In genomic region chr7:142793156-142793555, GRCh38 we compare ENCODE assay signal across 18 cellular contexts. TPM values are rescaled to one million over a fixed set of nuclear protein-coding genes. Genes with fewer than 3 reads are reported as not detected.
DNase-seq lines count a peak whose midpoint lies in the region; FAIRE-seq and TF ChIP-seq lines count a peak whose summit lies in the region.
"Had no signal": no experiment of that assay in that cellular context is flagged by ENCODE, and none has a peak within 500 bp of the region (broad histone marks: within the 10 kb centered on the region; RNA-seq: fewer than 3 reads in every experiment).

No MANE protein-coding gene starts in this region.

- intact Hi-C loops in dorsolateral prefrontal cortex (cut with DNase I) (no loop called here), thyroid gland (cut with DNase I) (loop anchor here (10.0 kb wide), 1 partner anchor 168 kb away; no protein-coding TSS in a partner anchor)

- H3K36me3 ChIP-seq in thyroid gland: no peaks in the 10 kb centered on the region

- peak overlapping the region; percentile 98 for H3K4me3 Mint-ChIP-seq in activated naive CD4-positive, alpha-beta T cell treated with anti-CD3 and anti-CD28 coated beads, Interleukin-2, amount 50 U/mL, for 24 hours
- peak overlapping the region; percentile 93 for H3K4me3 Mint-ChIP-seq in activated CD4-positive, alpha-beta memory T cell treated with anti-CD3 and anti-CD28 coated beads, Interleukin-2, amount 10 ng/mL, durations not matched to agents 7 days and 5 days
- H3K4me3 Mint-ChIP-seq: brain had no signal

- H3K9me3 ChIP-seq in thyroid gland: no peaks in the 10 kb centered on the region

- peaks cover 14 to 17% of the 10 kb centered on the region in 2 donors for H3K4me1 ChIP-seq in thyroid gland

- no peaks in the 10 kb centered on the region for H3K27me3 Mint-ChIP-seq in activated naive CD4-positive, alpha-beta T cell treated with anti-CD3 and anti-CD28 coated beads, Interleukin-2, amount 50 U/mL, for 24 hours
- no peaks in the 10 kb centered on the region for H3K27me3 Mint-ChIP-seq in activated CD4-positive, alpha-beta memory T cell treated with anti-CD3 and anti-CD28 coated beads, Interleukin-2, amount 10 ng/mL, durations not matched to agents 7 days and 5 days

- TF ChIP-seq POLR2A in thyroid gland (IDR thresholded peaks at IDR 0.05): no peak

- peaks cover 44% of the 10 kb centered on the region for H3K36me3 Mint-ChIP-seq in activated naive CD4-positive, alpha-beta T cell treated with anti-CD3 and anti-CD28 coated beads, Interleukin-2, amount 50 U/mL, for 24 hours
- peaks cover 83% of the 10 kb centered on the region for H3K36me3 Mint-ChIP-seq in activated CD4-positive, alpha-beta memory T cell treated with anti-CD3 and anti-CD28 coated beads, Interleukin-2, amount 10 ng/mL, durations not matched to agents 7 days and 5 days (ENCODE audit: low read depth)
- H3K36me3 Mint-ChIP-seq: brain had no signal

- POLR2A ChIA-PET in activated CD4-positive, alpha-beta memory T cell treated with anti-CD3 and anti-CD28 coated beads, Interleukin-2, amount 10 ng/mL, durations not matched to agents 7 days and 5 days (lab: Charles Lee): interaction anchor here (1.1 to 21.1 kb wide), 2 partner anchors 14 to 79 kb away, joined by 4 to 2273 read pairs; no protein-coding TSS in a partner anchor

- DNase-seq in activated naive CD4-positive, alpha-beta T cell (lab: John Stamatoyannopoulos, UW): no peak
- DNase-seq in activated CD4-positive, alpha-beta memory T cell treated with anti-CD3 and anti-CD28 coated beads, Interleukin-2, amount 10 ng/mL, durations not matched to agents 7 days and 5 days: no peak
- DNase-seq in choroid plexus epithelial cell (ENCODE audit: low read depth) (peak; percentile 57), urothelium cell line (ENCODE audit: low spot score) (peak; percentile 66), NCI-H2171 treated with DMSO at 0.1 percent for 48 hours (lab: John Stamatoyannopoulos, UW) (no peak), dorsolateral prefrontal cortex (no peak), thyroid gland (no peak)
- DNase-seq: left cardiac atrium; NCI-H1092 treated with DMSO at 0.1 percent for 48 hours; NCI-H2107; NCI-H774; small intestine; stimulated activated naive CD4-positive, alpha-beta T cell treated with Interleukin-2 at 50 U/mL for 16 hours had no signal

- no peaks in the 10 kb centered on the region for H3K9me3 Mint-ChIP-seq in activated naive CD4-positive, alpha-beta T cell treated with anti-CD3 and anti-CD28 coated beads, Interleukin-2, amount 50 U/mL, for 24 hours
- H3K9me3 Mint-ChIP-seq in activated CD4-positive, alpha-beta memory T cell treated with anti-CD3 and anti-CD28 coated beads, Interleukin-2, amount 10 ng/mL, durations not matched to agents 7 days and 5 days: no peaks in the 10 kb centered on the region
- H3K9me3 Mint-ChIP-seq: brain had no signal

- H3K27ac ChIP-seq in dorsolateral prefrontal cortex (no peak overlapping the region), thyroid gland (no peak overlapping the region)
- H3K27ac ChIP-seq: hepatocyte had no signal

- H3K27me3 ChIP-seq in dorsolateral prefrontal cortex (peaks cover 0 to 50% (median 21%) of the 10 kb centered on the region in 45 donors), thyroid gland (peaks cover 5% of the 10 kb centered on the region)

- peak overlapping the region; percentile 98 for H3K27ac Mint-ChIP-seq in activated naive CD4-positive, alpha-beta T cell treated with anti-CD3 and anti-CD28 coated beads, Interleukin-2, amount 50 U/mL, for 24 hours
- H3K27ac Mint-ChIP-seq in activated CD4-positive, alpha-beta memory T cell treated with anti-CD3 and anti-CD28 coated beads, Interleukin-2, amount 10 ng/mL, durations not matched to agents 7 days and 5 days: peak overlapping the region; percentile 89
- H3K27ac Mint-ChIP-seq: brain had no signal

- WGBS in thyroid gland, 2 donors: 73 to 82% methylated on average over 5 of the region's 5 CpGs

- TF ChIP-seq CTCF in choroid plexus epithelial cell (conservative IDR thresholded peaks at IDR 0.05; ENCODE audit: low read depth, low read length): no peak
- no peak for TF ChIP-seq CTCF in dorsolateral prefrontal cortex (IDR thresholded peaks at IDR 0.05 in 54 of 56, conservative IDR thresholded peaks at IDR 0.05 in 2 of 56; ENCODE audit: low read depth in 1 of 56, partially characterized antibody in 56 of 56)
- TF ChIP-seq CTCF in thyroid gland (IDR thresholded peaks at IDR 0.05): no peak

- FAIRE-seq in urothelium cell line (lab: Jason Lieb, UNC): no peak
- FAIRE-seq: D721Med, small intestine had no signal

- H3K4me1 Mint-ChIP-seq in activated naive CD4-positive, alpha-beta T cell treated with anti-CD3 and anti-CD28 coated beads, Interleukin-2, amount 50 U/mL, for 24 hours: peaks cover 33% of the 10 kb centered on the region
- peaks cover 51% of the 10 kb centered on the region for H3K4me1 Mint-ChIP-seq in activated CD4-positive, alpha-beta memory T cell treated with anti-CD3 and anti-CD28 coated beads, Interleukin-2, amount 10 ng/mL, durations not matched to agents 7 days and 5 days

- CTCF ChIA-PET in activated CD4-positive, alpha-beta memory T cell treated with anti-CD3 and anti-CD28 coated beads, Interleukin-2, amount 10 ng/mL, durations not matched to agents 7 days and 5 days (lab: Charles Lee): interaction anchor here (12.9 kb wide), 1 partner anchor 18 kb away, joined by 300 read pairs; no protein-coding TSS in a partner anchor

- H3K4me3 ChIP-seq in choroid plexus epithelial cell (ENCODE audit: low read depth, low read length) (no peak overlapping the region), dorsolateral prefrontal cortex (no peak overlapping the region), thyroid gland (replicated peaks in 1 of 3) (no peak overlapping the region)
- H3K4me3 ChIP-seq: hepatocyte had no signal

RNA-seq across cellular contexts. Expression of gene PRSS2, which starts 22.4 kb away (rescaled TPM):
- not detected for total RNA-seq in activated CD4-positive, alpha-beta memory T cell treated with anti-CD3 and anti-CD28 coated beads, Interleukin-2, amount 10 ng/mL, durations not matched to agents 7 days and 5 days
- total RNA-seq in dorsolateral prefrontal cortex: not detected
- not detected for total RNA-seq in thyroid gland
- total RNA-seq: left cardiac atrium, urinary bladder had no signal

RNA-seq across cellular contexts. Expression of gene PRSS1, which starts 43.9 kb away (rescaled TPM):
- total RNA-seq in activated CD4-positive, alpha-beta memory T cell treated with anti-CD3 and anti-CD28 coated beads, Interleukin-2, amount 10 ng/mL, durations not matched to agents 7 days and 5 days: not detected
- not detected for total RNA-seq in dorsolateral prefrontal cortex
- total RNA-seq in thyroid gland: 1 to 10 TPM in 1 of 4 donors, not detected in 3; 1.2 TPM
- total RNA-seq: left cardiac atrium, urinary bladder had no signal

Comparison
In these comparisons a context has a peak if more than half of its experiments do, and no peak if none do; other contexts are left out.
1. DNase-seq: peak in choroid plexus epithelial cell (single experiment) and urothelium cell line (single experiment); none in activated naive CD4-positive, alpha-beta T cell (0 of 4), activated CD4-positive, alpha-beta memory T cell treated with anti-CD3 and anti-CD28 coated beads, Interleukin-2, amount 10 ng/mL, durations not matched to agents 7 days and 5 days (single experiment), NCI-H2171 treated with DMSO at 0.1 percent for 48 hours (single experiment), dorsolateral prefrontal cortex (0 of 10) and thyroid gland (0 of 2).